28 cellular contexts compared by ENCODE assay signal in the genomic region with DNA sequence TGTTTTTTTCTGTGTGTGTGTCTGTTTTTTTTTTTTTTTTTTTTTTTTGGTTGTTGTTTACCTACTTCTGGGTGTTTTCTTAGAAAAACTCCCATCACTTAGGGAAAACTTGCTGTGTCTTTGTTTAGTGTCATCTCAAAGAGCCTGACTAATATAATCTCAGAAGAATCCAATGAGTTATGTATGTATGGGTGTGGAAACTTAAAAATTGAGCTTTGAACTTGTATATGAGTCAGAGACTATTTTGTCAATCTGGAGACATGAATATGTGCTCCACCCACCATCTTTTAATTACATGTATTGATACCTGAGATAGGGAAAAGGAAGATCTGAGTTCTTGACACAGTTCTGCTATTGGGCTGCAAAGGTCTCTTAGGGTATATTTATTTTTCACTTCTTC.
"Had no signal": no experiment of that assay in that cellular context is flagged by ENCODE, and none has a peak within 500 bp of the region (broad histone marks: within the 10 kb centered on the region; RNA-seq: fewer than 3 reads in every experiment).

No MANE protein-coding gene starts in this region.

- DNase-seq: natural killer cell; occipital lobe; ovary; posterior cingulate gyrus; psoas muscle; right cardiac atrium; right lobe of liver; sigmoid colon; spleen; stimulated activated CD4-positive, alpha-beta T cell treated with anti-CD3 and anti-CD28 coated beads, Interleukin-12 subunit alpha, Interleukin-12 subunit beta, amount 100 ng/mL, for 4 hours; stimulated activated CD4-positive, alpha-beta T cell treated with anti-CD3 and anti-CD28 coated beads, Interleukin-1b, Interleukin-23, amount 100 ng/mL, for 48 hours; stimulated activated CD4-positive, alpha-beta T cell treated with anti-CD3 and anti-CD28 coated beads, Interleukin-4, amount 100 ng/mL, for 1 hour; stimulated activated CD4-positive, alpha-beta T cell treated with anti-CD3 and anti-CD28 coated beads, Interleukin-4, amount 100 ng/mL, for 4 hours; stimulated activated CD8-positive, alpha-beta memory T cell treated with anti-CD3 and anti-CD28 coated beads, Interleukin-4, amount 100 ng/mL, for 48 hours; stimulated activated naive CD4-positive, alpha-beta T cell; stimulated activated naive CD8-positive, alpha-beta T cell treated with anti-CD3 and anti-CD28 coated beads, Interleukin-15, amount 100 ng/mL, for 72 hours; stimulated activated naive CD8-positive, alpha-beta T cell treated with anti-CD3 and anti-CD28 coated beads, Interleukin-15, Interleukin-2, amounts not matched to agents 100 U/mL and 50 U/mL, for 24 hours; substantia nigra; testis; tibial artery; transverse colon; upper lobe of right lung; uterus had no signal

- H3K36me3 ChIP-seq: neural progenitor cell, ovary, right lobe of liver, sigmoid colon, spleen, suprapubic skin, tibial artery, transverse colon, upper lobe of right lung, uterus had no signal

- H3K27ac ChIP-seq: neural progenitor cell, ovary, parathyroid adenoma, psoas muscle, right lobe of liver, spleen, suprapubic skin, testis, tibial artery, transverse colon, upper lobe of right lung, uterus had no signal

- H3K4me3 ChIP-seq: neural progenitor cell, ovary, psoas muscle, right lobe of liver, sigmoid colon, smooth muscle cell, spleen, suprapubic skin, testis, tibial artery, transverse colon, upper lobe of right lung, uterus had no signal

- H3K27me3 ChIP-seq: neural progenitor cell, ovary, right lobe of liver, sigmoid colon, spleen, suprapubic skin, testis, tibial artery, transverse colon, upper lobe of right lung, uterus had no signal

- H3K4me1 ChIP-seq: neural progenitor cell, parathyroid adenoma, psoas muscle, sigmoid colon, testis, tibial artery, transverse colon, upper lobe of right lung, uterus had no signal

- ATAC-seq: natural killer cell; psoas muscle; right cardiac atrium; right lobe of liver; stimulated activated memory B cell treated with anti-CD40 and anti-IgM and Interleukin-4, amounts not matched to agents 10 μg/mL and 1 μg/mL and 100 μg/mL, for 72 hours; stimulated activated naive CD8-positive, alpha-beta T cell treated with anti-CD3 and anti-CD28 coated beads, Interleukin-15, amount 100 ng/mL, for 72 hours; stimulated activated naive CD8-positive, alpha-beta T cell treated with anti-CD3 and anti-CD28 coated beads, Interleukin-15, Interleukin-2, amounts not matched to agents 100 U/mL and 50 U/mL, for 24 hours; upper lobe of right lung had no signal

- H3K9me3 ChIP-seq: ovary, psoas muscle, right lobe of liver, sigmoid colon, spleen, suprapubic skin, testis, tibial artery, transverse colon, upper lobe of right lung, uterus had no signal
